In the genomic region with DNA sequence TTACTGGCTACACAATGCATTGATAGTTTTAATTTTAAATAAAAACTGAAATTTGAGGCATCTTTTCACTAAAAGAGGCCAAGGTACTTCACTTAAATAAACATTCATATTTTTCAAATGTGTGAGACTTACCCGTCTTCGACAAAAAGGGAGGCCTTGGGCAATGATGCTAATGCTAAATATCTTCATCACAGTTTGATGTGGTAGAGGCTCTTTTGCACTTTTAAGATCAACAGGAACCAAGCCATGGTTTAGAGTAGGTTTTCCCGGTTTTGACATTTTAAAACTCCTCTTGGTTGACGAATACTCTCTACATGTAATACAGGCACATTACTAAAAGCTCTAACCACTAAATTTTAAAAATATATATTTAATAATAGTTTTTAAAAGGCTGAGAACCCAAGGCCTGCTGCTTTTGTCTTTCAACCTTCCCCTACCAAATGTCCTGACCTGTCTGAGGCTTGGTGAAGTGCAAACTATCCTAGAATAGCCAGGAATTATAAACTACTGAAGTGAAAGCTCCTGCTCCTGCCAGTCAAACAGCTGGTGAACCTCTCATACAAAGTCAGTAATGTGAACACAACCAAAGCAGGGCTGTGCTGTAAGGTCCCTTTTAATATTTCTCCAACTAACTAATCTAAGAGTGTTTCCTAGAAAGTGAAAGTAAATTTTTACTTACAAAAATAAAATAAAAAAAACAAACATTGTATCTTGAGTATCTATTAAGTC, we compare ENCODE assay signal across 1 cellular context.
TF ChIP-seq lines count a peak whose summit lies in the region.

No MANE protein-coding gene starts in this region.

TF ChIP-seq in GM23338, 12 proteins besides CTCF, POLR2A, EP300 and RAD21 (continued from another document):
- TF ChIP-seq, protein P1, sequence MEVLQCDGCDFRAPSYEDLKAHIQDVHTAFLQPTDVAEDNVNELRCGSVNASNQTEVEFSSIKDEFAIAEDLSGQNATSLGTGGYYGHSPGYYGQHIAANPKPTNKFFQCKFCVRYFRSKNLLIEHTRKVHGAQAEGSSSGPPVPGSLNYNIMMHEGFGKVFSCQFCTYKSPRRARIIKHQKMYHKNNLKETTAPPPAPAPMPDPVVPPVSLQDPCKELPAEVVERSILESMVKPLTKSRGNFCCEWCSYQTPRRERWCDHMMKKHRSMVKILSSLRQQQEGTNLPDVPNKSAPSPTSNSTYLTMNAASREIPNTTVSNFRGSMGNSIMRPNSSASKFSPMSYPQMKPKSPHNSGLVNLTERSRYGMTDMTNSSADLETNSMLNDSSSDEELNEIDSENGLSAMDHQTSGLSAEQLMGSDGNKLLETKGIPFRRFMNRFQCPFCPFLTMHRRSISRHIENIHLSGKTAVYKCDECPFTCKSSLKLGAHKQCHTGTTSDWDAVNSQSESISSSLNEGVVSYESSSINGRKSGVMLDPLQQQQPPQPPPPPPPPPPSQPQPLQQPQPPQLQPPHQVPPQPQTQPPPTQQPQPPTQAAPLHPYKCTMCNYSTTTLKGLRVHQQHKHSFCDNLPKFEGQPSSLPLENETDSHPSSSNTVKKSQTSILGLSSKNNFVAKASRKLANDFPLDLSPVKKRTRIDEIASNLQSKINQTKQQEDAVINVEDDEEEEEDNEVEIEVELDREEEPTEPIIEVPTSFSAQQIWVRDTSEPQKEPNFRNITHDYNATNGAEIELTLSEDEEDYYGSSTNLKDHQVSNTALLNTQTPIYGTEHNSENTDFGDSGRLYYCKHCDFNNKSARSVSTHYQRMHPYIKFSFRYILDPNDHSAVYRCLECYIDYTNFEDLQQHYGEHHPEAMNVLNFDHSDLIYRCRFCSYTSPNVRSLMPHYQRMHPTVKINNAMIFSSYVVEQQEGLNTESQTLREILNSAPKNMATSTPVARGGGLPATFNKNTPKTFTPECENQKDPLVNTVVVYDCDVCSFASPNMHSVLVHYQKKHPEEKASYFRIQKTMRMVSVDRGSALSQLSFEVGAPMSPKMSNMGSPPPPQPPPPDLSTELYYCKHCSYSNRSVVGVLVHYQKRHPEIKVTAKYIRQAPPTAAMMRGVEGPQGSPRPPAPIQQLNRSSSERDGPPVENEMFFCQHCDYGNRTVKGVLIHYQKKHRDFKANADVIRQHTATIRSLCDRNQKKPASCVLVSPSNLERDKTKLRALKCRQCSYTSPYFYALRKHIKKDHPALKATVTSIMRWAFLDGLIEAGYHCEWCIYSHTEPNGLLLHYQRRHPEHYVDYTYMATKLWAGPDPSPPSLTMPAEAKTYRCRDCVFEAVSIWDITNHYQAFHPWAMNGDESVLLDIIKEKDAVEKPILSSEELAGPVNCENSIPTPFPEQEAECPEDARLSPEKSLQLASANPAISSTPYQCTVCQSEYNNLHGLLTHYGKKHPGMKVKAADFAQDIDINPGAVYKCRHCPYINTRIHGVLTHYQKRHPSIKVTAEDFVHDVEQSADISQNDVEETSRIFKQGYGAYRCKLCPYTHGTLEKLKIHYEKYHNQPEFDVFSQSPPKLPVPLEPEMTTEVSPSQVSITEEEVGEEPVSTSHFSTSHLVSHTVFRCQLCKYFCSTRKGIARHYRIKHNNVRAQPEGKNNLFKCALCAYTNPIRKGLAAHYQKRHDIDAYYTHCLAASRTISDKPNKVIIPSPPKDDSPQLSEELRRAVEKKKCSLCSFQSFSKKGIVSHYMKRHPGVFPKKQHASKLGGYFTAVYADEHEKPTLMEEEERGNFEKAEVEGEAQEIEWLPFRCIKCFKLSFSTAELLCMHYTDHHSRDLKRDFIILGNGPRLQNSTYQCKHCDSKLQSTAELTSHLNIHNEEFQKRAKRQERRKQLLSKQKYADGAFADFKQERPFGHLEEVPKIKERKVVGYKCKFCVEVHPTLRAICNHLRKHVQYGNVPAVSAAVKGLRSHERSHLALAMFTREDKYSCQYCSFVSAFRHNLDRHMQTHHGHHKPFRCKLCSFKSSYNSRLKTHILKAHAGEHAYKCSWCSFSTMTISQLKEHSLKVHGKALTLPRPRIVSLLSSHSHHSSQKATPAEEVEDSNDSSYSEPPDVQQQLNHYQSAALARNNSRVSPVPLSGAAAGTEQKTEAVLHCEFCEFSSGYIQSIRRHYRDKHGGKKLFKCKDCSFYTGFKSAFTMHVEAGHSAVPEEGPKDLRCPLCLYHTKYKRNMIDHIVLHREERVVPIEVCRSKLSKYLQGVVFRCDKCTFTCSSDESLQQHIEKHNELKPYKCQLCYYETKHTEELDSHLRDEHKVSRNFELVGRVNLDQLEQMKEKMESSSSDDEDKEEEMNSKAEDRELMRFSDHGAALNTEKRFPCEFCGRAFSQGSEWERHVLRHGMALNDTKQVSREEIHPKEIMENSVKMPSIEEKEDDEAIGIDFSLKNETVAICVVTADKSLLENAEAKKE (CRISPR knock-in tag; IDR thresholded peaks at IDR 0.05): no peak
- no peak for TF ChIP-seq ZNF331 (CRISPR knock-in tag; IDR thresholded peaks at IDR 0.05; ENCODE audit: low read depth)
- TF ChIP-seq ZNF114 (CRISPR knock-in tag; IDR thresholded peaks at IDR 0.05): no peak
- TF ChIP-seq JUNB (IDR thresholded peaks at IDR 0.05; ENCODE audit: unreplicated experiment): no peak
- TF ChIP-seq, protein P2, sequence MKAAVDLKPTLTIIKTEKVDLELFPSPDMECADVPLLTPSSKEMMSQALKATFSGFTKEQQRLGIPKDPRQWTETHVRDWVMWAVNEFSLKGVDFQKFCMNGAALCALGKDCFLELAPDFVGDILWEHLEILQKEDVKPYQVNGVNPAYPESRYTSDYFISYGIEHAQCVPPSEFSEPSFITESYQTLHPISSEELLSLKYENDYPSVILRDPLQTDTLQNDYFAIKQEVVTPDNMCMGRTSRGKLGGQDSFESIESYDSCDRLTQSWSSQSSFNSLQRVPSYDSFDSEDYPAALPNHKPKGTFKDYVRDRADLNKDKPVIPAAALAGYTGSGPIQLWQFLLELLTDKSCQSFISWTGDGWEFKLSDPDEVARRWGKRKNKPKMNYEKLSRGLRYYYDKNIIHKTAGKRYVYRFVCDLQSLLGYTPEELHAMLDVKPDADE (IDR thresholded peaks at IDR 0.05): no peak
